Comparison of ENCODE assay signal across 10 cellular contexts in the genomic region with DNA sequence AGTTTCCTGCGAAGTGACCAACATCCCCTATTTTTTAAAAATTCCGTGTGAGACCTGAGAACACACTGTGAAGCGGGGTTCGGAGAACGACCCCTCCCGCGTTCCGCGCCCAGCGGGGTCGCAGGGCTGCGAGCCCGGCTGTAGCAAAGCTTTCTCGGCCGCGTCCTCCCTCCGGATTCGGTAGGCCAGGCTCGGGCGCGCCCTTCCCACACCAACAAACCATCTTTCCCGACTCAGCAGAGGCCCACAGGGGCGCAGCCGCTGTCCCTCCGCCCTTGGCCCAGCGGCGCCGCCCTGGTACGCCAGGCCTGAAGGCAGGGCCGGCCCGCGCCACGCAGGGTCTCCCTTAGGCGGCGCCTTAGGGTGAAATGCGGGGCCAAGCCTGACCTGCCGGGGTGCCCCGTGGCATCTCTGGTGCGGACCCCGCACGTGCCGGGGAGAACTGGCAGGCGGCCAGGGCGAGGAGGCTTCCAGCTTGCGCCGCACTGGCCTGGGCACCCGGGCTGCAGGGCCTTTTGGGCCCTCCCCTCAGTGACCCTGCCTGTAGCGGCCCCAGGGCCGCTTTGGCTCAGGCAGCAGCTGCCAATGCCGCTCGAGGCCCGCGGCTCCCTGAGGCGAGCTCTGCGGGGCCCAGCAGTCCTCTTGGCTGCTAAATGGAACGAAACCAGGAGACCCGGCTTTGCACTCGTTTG. TPM values are rescaled to one million over a fixed set of nuclear protein-coding genes. Genes with fewer than 3 reads are reported as not detected.
A peak's percentile ranks its signal among the peaks of the same experiment; 100 is the strongest.
DNase-seq lines count a peak whose midpoint lies in the region; ATAC-seq and TF ChIP-seq lines count a peak whose summit lies in the region.
"Had no signal": no experiment of that assay in that cellular context is flagged by ENCODE, and none has a peak within 500 bp of the region (broad histone marks: within the 10 kb centered on the region; RNA-seq: fewer than 3 reads in every experiment).

No MANE protein-coding gene starts in this region.

- no peak overlapping the region for H3K27ac ChIP-seq in HUES48 (ENCODE audit: low read depth, low read length)

- H3K36me3 Mint-ChIP-seq in endothelial cell (ENCODE audit: low read depth, unreplicated experiment), result peaks cover 17% of the 10 kb centered on the region
- H3K36me3 Mint-ChIP-seq in natural killer cell treated with Interleukin-12 subunit alpha and Interleukin-12 subunit beta and Interleukin-15 and Interleukin-18, amount 100 ng/mL, for 72 hours, result peaks cover 4% of the 10 kb centered on the region

- H3K9me3 Mint-ChIP-seq in endothelial cell (ENCODE audit: unreplicated experiment), result no peaks in the 10 kb centered on the region
- H3K9me3 Mint-ChIP-seq in natural killer cell treated with Interleukin-12 subunit alpha and Interleukin-12 subunit beta and Interleukin-15 and Interleukin-18, amount 100 ng/mL, for 72 hours, result no peaks in the 10 kb centered on the region

- H3K27me3 Mint-ChIP-seq in endothelial cell (ENCODE audit: unreplicated experiment), result peaks cover 43% of the 10 kb centered on the region
- H3K27me3 Mint-ChIP-seq in natural killer cell treated with Interleukin-12 subunit alpha and Interleukin-12 subunit beta and Interleukin-15 and Interleukin-18, amount 100 ng/mL, for 72 hours, result peaks cover 52 to 79% of the 10 kb centered on the region in 2 donors

- peak overlapping the region; percentile 38 for H3K4me3 ChIP-seq in HUES48 (ENCODE audit: low read depth, low read length)
- H3K4me3 ChIP-seq: HAP-1 had no signal

- peaks cover 47% of the 10 kb centered on the region for H3K4me1 ChIP-seq in HUES48 (ENCODE audit: control insufficient read depth, insufficient read depth, low read length)
- H3K4me1 ChIP-seq: HAP-1 had no signal

- H3K27me3 ChIP-seq in HUES48 (ENCODE audit: control insufficient read depth, insufficient read depth, low read length), result peaks cover 98% of the 10 kb centered on the region

- DNase-seq in AG08396 (ENCODE audit: low spot score) (peak; percentile 18), endothelial cell (ENCODE audit: low spot score) (peak; percentile 49), occipital lobe (lab: John Stamatoyannopoulos, UW) (no peak)
- DNase-seq in natural killer cell treated with Interleukin-12 subunit alpha and Interleukin-12 subunit beta and Interleukin-15 and Interleukin-18, amount 100 ng/mL, for 72 hours (ENCODE audit: low spot score), result no peak
- DNase-seq in NK-92 treated with Interleukin-12 subunit alpha and Interleukin-12 subunit beta, amount 100 ng/mL, for 24 hours (lab: John Stamatoyannopoulos, UW), result no peak

- no peak overlapping the region for H3K27ac Mint-ChIP-seq in endothelial cell (ENCODE audit: unreplicated experiment)
- H3K27ac Mint-ChIP-seq in natural killer cell treated with Interleukin-12 subunit alpha and Interleukin-12 subunit beta and Interleukin-15 and Interleukin-18, amount 100 ng/mL, for 72 hours, result no peak overlapping the region

- peak overlapping the region; percentile 74 for H3K4me3 Mint-ChIP-seq in endothelial cell (ENCODE audit: unreplicated experiment)
- H3K4me3 Mint-ChIP-seq in natural killer cell treated with Interleukin-12 subunit alpha and Interleukin-12 subunit beta and Interleukin-15 and Interleukin-18, amount 100 ng/mL, for 72 hours, result peak overlapping the region; percentile 54

- no peak overlapping the region for H3K9ac ChIP-seq in HUES48 (ENCODE audit: low read depth, low read length)

- H3K36me3 ChIP-seq in HUES48 (ENCODE audit: control insufficient read depth, insufficient read depth, low read length), result no peaks in the 10 kb centered on the region

- TF ChIP-seq CTCF in endothelial cell (IDR thresholded peaks at IDR 0.05; ENCODE audit: unreplicated experiment), result no peak

- H3K9me3 ChIP-seq in HUES48 (ENCODE audit: control insufficient read depth, insufficient read depth, low read length), result no peaks in the 10 kb centered on the region
- H3K9me3 ChIP-seq: HAP-1 had no signal

- peaks cover 38% of the 10 kb centered on the region for H3K4me1 Mint-ChIP-seq in endothelial cell (ENCODE audit: unreplicated experiment)
- H3K4me1 Mint-ChIP-seq in natural killer cell treated with Interleukin-12 subunit alpha and Interleukin-12 subunit beta and Interleukin-15 and Interleukin-18, amount 100 ng/mL, for 72 hours (ENCODE audit: low read depth in 2 of 2), result peaks cover 38 to 44% of the 10 kb centered on the region in 2 donors

- ATAC-seq in natural killer cell treated with Interleukin-12 subunit alpha and Interleukin-12 subunit beta and Interleukin-15 and Interleukin-18, amount 100 ng/mL, for 72 hours, result peak in 1 of 2 donors; percentile 37
- ATAC-seq in HG03175 (IDR thresholded peaks at IDR 0.05; ENCODE audit: unreplicated experiment) (no peak), GM21447 (IDR thresholded peaks at IDR 0.05; ENCODE audit: unreplicated experiment) (no peak)

RNA-seq across cellular contexts. Expression of a gene that starts 8.3 kb away (rescaled TPM):
- total RNA-seq in endothelial cell (ENCODE audit: unreplicated experiment) (0.33 TPM), occipital lobe (2.5 TPM)
- total RNA-seq in natural killer cell treated with Interleukin-12 subunit alpha and Interleukin-12 subunit beta and Interleukin-15 and Interleukin-18, amount 100 ng/mL, for 72 hours, result under 1 TPM in 1 of 2 donors, not detected in 1; 0.75 TPM
- total RNA-seq: activated naive CD4-positive, alpha-beta T cell treated with anti-CD3 and anti-CD28 coated beads, Interleukin-2, amount 50 U/mL, for 72 hours had no signal

Comparison
In these comparisons a context has a peak if more than half of its experiments do, and no peak if none do; other contexts are left out.
1. DNase-seq: peak in AG08396 (single experiment) and endothelial cell (single experiment); none in natural killer cell treated with Interleukin-12 subunit alpha and Interleukin-12 subunit beta and Interleukin-15 and Interleukin-18, amount 100 ng/mL, for 72 hours (single experiment), occipital lobe (single experiment) and NK-92 treated with Interleukin-12 subunit alpha and Interleukin-12 subunit beta, amount 100 ng/mL, for 24 hours (single experiment).